In the genomic region with DNA sequence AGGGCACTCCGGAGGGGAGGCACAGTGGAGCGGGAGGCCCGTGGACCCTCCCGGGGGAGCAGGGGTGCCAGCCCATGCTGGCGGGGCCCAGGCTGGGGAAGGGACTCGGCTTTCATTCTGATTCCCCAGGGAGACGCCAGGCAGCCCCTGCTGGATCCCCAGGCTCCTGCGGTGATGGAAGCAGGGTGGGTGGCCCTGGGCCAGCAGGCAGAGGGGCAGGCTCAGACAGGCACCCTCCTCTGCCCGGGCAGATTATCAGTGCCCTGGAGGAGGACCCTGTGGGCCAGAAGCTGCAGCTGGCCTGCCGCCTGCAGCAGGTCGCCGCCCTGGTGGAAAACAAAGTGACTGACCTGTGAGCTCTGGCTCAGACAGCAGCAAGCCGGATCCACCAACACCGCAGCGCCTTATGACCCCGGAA, we compare ENCODE assay signal across 15 cellular contexts. TPM values are rescaled to one million over a fixed set of nuclear protein-coding genes. Genes with fewer than 3 reads are reported as not detected.
A peak's percentile ranks its signal among the peaks of the same experiment; 100 is the strongest.
DNase-seq lines count a peak whose midpoint lies in the region; TF ChIP-seq lines count a peak whose summit lies in the region.
"Had no signal": no experiment of that assay in that cellular context is flagged by ENCODE, and none has a peak within 500 bp of the region (broad histone marks: within the 10 kb centered on the region; RNA-seq: fewer than 3 reads in every experiment).

No MANE protein-coding gene starts in this region.

- TF ChIP-seq CTCF in CD14-positive monocyte (IDR thresholded peaks at IDR 0.05) (no peak), GM12874 (IDR thresholded peaks at IDR 0.05; ENCODE audit: insufficient read depth, low read depth, low read length) (0 out of 2 replicates have a peak, but pooled peaks have one; percentile 15), epithelial cell of esophagus (IDR thresholded peaks at IDR 0.05; ENCODE audit: insufficient read depth, low read depth, low read length, missing control alignments) (no peak)

- H3K9me3 Mint-ChIP-seq in CD14-positive monocyte: peaks cover 0 to 13% (median 2%) of the 10 kb centered on the region in 7 donors

- H3K4me3 ChIP-seq in epithelial cell of esophagus (ENCODE audit: low read length): no peak overlapping the region
- H3K4me3 ChIP-seq: ascending aorta, dorsolateral prefrontal cortex, MG63, SJCRH30, skin epidermis had no signal

- H3K36me3 Mint-ChIP-seq in CD14-positive monocyte: no peaks in the 10 kb centered on the region

- no peak overlapping the region for H3K27ac Mint-ChIP-seq in CD14-positive monocyte

- DNase-seq in CD14-positive monocyte (ENCODE audit: low spot score): peak; percentile 6
- peak; percentile 66 for DNase-seq in NCI-H2171 (lab: John Stamatoyannopoulos, UW)
- peak; percentile 63 for DNase-seq in epithelial cell of esophagus (ENCODE audit: low read depth)
- no peak for DNase-seq in inferior parietal cortex (ENCODE audit: extremely low spot score)
- no peak for DNase-seq in stimulated activated naive CD4-positive, alpha-beta T cell treated with Interleukin-2 at 50 U/mL for 16 hours (lab: John Stamatoyannopoulos, UW)
- no peak for DNase-seq in NK-92 (lab: John Stamatoyannopoulos, UW; ENCODE audit: unreplicated experiment)
- no peak for DNase-seq in DMS153 treated with DMSO at 0.1 percent for 48 hours (lab: John Stamatoyannopoulos, UW; ENCODE audit: unreplicated experiment)
- DNase-seq: activated effector memory CD4-positive, alpha-beta T cell treated with Interleukin-2 at 50 U/mL for 16 hours; MG63; NCI-H774; SJCRH30 had no signal

- peaks cover 15 to 26% (median 18%) of the 10 kb centered on the region in 3 donors for H3K27me3 Mint-ChIP-seq in CD14-positive monocyte (ENCODE audit: low read depth in 3 of 3)

- intact Hi-C loops in CD14-positive monocyte (cut with micrococcal nuclease): no loop called here

- H3K4me1 Mint-ChIP-seq in CD14-positive monocyte: no peaks in the 10 kb centered on the region

- H3K4me3 Mint-ChIP-seq in CD14-positive monocyte: no peak overlapping the region

RNA-seq across cellular contexts. Expression of a gene that starts 2.1 kb away (rescaled TPM):
- not detected for polyA plus RNA-seq in CD14-positive monocyte

RNA-seq across cellular contexts. Expression of a gene that starts 14.6 kb away (rescaled TPM):
- polyA plus RNA-seq in CD14-positive monocyte: not detected

RNA-seq across cellular contexts. Expression of a gene that starts 15.5 kb away (rescaled TPM):
- 100 to 1,000 TPM; 115 to 130 TPM for polyA plus RNA-seq in CD14-positive monocyte

RNA-seq across cellular contexts. Expression of a gene that starts 15.8 kb away (rescaled TPM):
- polyA plus RNA-seq in CD14-positive monocyte: 100 to 1,000 TPM; 362 to 419 TPM

RNA-seq across cellular contexts. Expression of a gene that starts 51.7 kb away (rescaled TPM):
- not detected for polyA plus RNA-seq in CD14-positive monocyte

Comparison
In these comparisons a context has a peak if more than half of its experiments do, and no peak if none do; other contexts are left out.
1. DNase-seq: peak in CD14-positive monocyte (single experiment), NCI-H2171 (single experiment) and epithelial cell of esophagus (single experiment); none in inferior parietal cortex (single experiment), stimulated activated naive CD4-positive, alpha-beta T cell treated with Interleukin-2 at 50 U/mL for 16 hours (single experiment), NK-92 (single experiment) and DMS153 treated with DMSO at 0.1 percent for 48 hours (single experiment).